In the genomic region with DNA sequence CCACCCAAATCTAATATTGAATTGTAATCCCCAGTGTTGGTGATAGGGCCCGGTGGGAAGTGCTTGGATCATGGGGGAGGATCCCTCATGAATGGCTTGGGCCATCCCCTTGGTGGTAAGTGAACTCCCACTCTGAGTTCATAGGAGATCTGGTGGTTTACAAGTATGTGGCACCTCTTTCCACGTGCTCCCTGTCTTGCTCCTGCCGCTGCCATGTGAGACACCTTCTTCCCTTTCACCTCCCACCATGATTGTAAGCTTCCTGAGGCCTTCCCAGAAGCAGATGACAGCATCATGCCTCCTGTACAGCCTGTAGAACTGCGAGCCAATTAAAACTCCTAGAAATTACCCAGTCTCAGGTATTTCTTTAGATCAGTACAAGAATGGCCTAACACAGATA, we compare ENCODE assay signal across 6 cellular contexts.
"Had no signal": no experiment of that assay in that cellular context is flagged by ENCODE, and none has a peak within 500 bp of the region (broad histone marks: within the 10 kb centered on the region; RNA-seq: fewer than 3 reads in every experiment).

No MANE protein-coding gene starts in this region.

- DNase-seq: IMR-90, KBM-7, KG1 had no signal

- H3K27ac ChIP-seq: HL-60 had no signal

- H3K4me3 ChIP-seq: K562 had no signal

- ATAC-seq: K562 had no signal

- FAIRE-seq: HTR-8/SVneo, K562 had no signal
